1 cellular context compared by ENCODE assay signal in the genomic region with DNA sequence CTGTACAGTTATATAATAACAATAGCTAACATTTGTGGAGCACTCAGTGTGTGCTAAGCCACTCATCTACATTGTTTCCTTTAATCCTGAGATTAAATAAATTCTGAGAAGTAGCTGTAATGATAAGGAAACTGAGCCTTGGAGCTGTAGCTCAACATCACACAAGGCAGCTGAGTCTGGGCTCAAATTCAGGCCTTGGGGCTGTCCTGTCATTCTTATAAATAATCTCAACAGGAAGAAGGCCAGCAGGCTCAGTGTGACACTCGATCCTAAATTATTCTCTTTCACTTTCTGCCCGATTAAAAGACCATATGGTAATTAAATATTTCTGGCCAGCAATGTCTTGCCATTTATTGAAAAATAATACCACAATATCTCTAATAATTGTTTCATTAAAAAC.
TF ChIP-seq lines count a peak whose summit lies in the region.

No MANE protein-coding gene starts in this region.

TF ChIP-seq in K562, 482 proteins besides CTCF, POLR2A, EP300 and RAD21:
- TF ChIP-seq, protein P1, sequence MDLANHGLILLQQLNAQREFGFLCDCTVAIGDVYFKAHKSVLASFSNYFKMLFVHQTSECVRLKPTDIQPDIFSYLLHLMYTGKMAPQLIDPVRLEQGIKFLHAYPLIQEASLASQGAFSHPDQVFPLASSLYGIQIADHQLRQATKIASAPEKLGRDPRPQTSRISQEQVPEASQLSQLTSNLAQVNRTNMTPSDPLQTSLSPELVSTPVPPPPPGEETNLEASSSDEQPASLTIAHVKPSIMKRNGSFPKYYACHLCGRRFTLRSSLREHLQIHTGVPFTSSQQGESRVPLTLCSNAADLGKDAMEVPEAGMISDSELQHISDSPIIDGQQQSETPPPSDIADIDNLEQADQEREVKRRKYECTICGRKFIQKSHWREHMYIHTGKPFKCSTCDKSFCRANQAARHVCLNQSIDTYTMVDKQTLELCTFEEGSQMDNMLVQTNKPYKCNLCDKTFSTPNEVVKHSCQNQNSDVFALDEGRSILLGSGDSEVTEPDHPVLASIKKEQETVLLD (IDR thresholded peaks at IDR 0.05) = no peak
- no peak for TF ChIP-seq ZNF41 (CRISPR knock-in tag; conservative IDR thresholded peaks at IDR 0.05)
- no peak for TF ChIP-seq FOXJ2 (tag; IDR thresholded peaks at IDR 0.05)
- TF ChIP-seq, protein P2, sequence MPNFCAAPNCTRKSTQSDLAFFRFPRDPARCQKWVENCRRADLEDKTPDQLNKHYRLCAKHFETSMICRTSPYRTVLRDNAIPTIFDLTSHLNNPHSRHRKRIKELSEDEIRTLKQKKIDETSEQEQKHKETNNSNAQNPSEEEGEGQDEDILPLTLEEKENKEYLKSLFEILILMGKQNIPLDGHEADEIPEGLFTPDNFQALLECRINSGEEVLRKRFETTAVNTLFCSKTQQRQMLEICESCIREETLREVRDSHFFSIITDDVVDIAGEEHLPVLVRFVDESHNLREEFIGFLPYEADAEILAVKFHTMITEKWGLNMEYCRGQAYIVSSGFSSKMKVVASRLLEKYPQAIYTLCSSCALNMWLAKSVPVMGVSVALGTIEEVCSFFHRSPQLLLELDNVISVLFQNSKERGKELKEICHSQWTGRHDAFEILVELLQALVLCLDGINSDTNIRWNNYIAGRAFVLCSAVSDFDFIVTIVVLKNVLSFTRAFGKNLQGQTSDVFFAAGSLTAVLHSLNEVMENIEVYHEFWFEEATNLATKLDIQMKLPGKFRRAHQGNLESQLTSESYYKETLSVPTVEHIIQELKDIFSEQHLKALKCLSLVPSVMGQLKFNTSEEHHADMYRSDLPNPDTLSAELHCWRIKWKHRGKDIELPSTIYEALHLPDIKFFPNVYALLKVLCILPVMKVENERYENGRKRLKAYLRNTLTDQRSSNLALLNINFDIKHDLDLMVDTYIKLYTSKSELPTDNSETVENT (CRISPR knock-in tag; IDR thresholded peaks at IDR 0.05) = no peak
- TF ChIP-seq, protein P3, sequence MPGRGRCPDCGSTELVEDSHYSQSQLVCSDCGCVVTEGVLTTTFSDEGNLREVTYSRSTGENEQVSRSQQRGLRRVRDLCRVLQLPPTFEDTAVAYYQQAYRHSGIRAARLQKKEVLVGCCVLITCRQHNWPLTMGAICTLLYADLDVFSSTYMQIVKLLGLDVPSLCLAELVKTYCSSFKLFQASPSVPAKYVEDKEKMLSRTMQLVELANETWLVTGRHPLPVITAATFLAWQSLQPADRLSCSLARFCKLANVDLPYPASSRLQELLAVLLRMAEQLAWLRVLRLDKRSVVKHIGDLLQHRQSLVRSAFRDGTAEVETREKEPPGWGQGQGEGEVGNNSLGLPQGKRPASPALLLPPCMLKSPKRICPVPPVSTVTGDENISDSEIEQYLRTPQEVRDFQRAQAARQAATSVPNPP (IDR thresholded peaks at IDR 0.05; ENCODE audit: borderline replicate concordance, insufficient read depth, insufficient read length) = no peak
- no peak for TF ChIP-seq POLR2AphosphoS2 (IDR thresholded peaks at IDR 0.05; ENCODE audit: low read length)
- no peak for TF ChIP-seq BMI1 (IDR thresholded peaks at IDR 0.05; ENCODE audit: low read length)
- no peak for TF ChIP-seq RBM17 (IDR thresholded peaks at IDR 0.05; ENCODE audit: borderline replicate concordance, low read depth, low read length)
- no peak for TF ChIP-seq RHOXF2B (CRISPR knock-in tag; conservative IDR thresholded peaks at IDR 0.05)
- no peak for TF ChIP-seq SAFB2 (IDR thresholded peaks at IDR 0.05; ENCODE audit: borderline replicate concordance, low read depth, low read length, severe bottlenecking)
- TF ChIP-seq, protein P4, sequence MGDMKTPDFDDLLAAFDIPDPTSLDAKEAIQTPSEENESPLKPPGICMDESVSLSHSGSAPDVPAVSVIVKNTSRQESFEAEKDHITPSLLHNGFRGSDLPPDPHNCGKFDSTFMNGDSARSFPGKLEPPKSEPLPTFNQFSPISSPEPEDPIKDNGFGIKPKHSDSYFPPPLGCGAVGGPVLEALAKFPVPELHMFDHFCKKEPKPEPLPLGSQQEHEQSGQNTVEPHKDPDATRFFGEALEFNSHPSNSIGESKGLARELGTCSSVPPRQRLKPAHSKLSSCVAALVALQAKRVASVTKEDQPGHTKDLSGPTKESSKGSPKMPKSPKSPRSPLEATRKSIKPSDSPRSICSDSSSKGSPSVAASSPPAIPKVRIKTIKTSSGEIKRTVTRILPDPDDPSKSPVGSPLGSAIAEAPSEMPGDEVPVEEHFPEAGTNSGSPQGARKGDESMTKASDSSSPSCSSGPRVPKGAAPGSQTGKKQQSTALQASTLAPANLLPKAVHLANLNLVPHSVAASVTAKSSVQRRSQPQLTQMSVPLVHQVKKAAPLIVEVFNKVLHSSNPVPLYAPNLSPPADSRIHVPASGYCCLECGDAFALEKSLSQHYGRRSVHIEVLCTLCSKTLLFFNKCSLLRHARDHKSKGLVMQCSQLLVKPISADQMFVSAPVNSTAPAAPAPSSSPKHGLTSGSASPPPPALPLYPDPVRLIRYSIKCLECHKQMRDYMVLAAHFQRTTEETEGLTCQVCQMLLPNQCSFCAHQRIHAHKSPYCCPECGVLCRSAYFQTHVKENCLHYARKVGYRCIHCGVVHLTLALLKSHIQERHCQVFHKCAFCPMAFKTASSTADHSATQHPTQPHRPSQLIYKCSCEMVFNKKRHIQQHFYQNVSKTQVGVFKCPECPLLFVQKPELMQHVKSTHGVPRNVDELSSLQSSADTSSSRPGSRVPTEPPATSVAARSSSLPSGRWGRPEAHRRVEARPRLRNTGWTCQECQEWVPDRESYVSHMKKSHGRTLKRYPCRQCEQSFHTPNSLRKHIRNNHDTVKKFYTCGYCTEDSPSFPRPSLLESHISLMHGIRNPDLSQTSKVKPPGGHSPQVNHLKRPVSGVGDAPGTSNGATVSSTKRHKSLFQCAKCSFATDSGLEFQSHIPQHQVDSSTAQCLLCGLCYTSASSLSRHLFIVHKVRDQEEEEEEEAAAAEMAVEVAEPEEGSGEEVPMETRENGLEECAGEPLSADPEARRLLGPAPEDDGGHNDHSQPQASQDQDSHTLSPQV (IDR thresholded peaks at IDR 0.05) = no peak
- TF ChIP-seq HNRNPUL1 (IDR thresholded peaks at IDR 0.05; ENCODE audit: low read length) = no peak
- TF ChIP-seq, protein P5, sequence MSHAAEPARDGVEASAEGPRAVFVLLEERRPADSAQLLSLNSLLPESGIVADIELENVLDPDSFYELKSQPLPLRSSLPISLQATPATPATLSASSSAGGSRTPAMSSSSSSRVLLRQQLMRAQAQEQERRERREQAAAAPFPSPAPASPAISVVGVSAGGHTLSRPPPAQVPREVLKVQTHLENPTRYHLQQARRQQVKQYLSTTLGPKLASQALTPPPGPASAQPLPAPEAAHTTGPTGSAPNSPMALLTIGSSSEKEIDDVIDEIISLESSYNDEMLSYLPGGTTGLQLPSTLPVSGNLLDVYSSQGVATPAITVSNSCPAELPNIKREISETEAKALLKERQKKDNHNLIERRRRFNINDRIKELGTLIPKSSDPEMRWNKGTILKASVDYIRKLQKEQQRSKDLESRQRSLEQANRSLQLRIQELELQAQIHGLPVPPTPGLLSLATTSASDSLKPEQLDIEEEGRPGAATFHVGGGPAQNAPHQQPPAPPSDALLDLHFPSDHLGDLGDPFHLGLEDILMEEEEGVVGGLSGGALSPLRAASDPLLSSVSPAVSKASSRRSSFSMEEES (CRISPR knock-in tag; IDR thresholded peaks at IDR 0.05) = no peak
- TF ChIP-seq, protein P6, sequence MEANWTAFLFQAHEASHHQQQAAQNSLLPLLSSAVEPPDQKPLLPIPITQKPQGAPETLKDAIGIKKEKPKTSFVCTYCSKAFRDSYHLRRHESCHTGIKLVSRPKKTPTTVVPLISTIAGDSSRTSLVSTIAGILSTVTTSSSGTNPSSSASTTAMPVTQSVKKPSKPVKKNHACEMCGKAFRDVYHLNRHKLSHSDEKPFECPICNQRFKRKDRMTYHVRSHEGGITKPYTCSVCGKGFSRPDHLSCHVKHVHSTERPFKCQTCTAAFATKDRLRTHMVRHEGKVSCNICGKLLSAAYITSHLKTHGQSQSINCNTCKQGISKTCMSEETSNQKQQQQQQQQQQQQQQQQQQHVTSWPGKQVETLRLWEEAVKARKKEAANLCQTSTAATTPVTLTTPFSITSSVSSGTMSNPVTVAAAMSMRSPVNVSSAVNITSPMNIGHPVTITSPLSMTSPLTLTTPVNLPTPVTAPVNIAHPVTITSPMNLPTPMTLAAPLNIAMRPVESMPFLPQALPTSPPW (CRISPR knock-in tag; IDR thresholded peaks at IDR 0.05) = no peak
- TF ChIP-seq MCM2 (IDR thresholded peaks at IDR 0.05; ENCODE audit: low read depth) = no peak
